ENCODE assay signal across 3 cellular contexts in genomic region chr9:4533881-4534280, GRCh38. TPM values are rescaled to one million over a fixed set of nuclear protein-coding genes. Genes with fewer than 3 reads are reported as not detected.
"Had no signal": no experiment of that assay in that cellular context is flagged by ENCODE, and none has a peak within 500 bp of the region (broad histone marks: within the 10 kb centered on the region; RNA-seq: fewer than 3 reads in every experiment).

No MANE protein-coding gene starts in this region.

RNA-seq across cellular contexts. Expression of gene SLC1A1, which starts 43.6 kb away (rescaled TPM):
- total RNA-seq: activated CD4-positive, alpha-beta T cell treated with anti-CD3 and anti-CD28 coated beads, Interleukin-2, amount 10 ng/mL, durations not matched to agents 24 days and 14 days; activated naive CD4-positive, alpha-beta T cell treated with anti-CD3 and anti-CD28 coated beads for 36 hours; activated T-helper 1 cell treated with anti-CD3 and anti-CD28 coated beads, Interleukin-12 subunit alpha, Interleukin-12 subunit beta, Interleukin-2, Interleukin-4 antibody, amounts not matched to agents 30 ng/mL and 10 ng/mL and 1 ng/mL, durations not matched to agents 14 hours and 24 hours and 36 hours had no signal
